ENCODE assay signal across 1 cellular context in genomic region chr10:88392222-88392621, GRCh38.
A peak's percentile ranks its signal among the peaks of the same experiment; 100 is the strongest.
TF ChIP-seq lines count a peak whose summit lies in the region.

No MANE protein-coding gene starts in this region.

TF ChIP-seq in GM12878, 131 proteins besides CTCF, POLR2A, EP300 and RAD21 (continued from another document and continues in another):
- TF ChIP-seq PKNOX1 (IDR thresholded peaks at IDR 0.05) = no peak
- TF ChIP-seq ZNF217 (IDR thresholded peaks at IDR 0.05) = no peak
- TF ChIP-seq RELA (IDR thresholded peaks at IDR 0.05; ENCODE audit: borderline replicate concordance, partially characterized antibody) = no peak
- TF ChIP-seq CREB1 (IDR thresholded peaks at IDR 0.05; ENCODE audit: low read depth) = no peak
- no peak for TF ChIP-seq LARP7 (IDR thresholded peaks at IDR 0.05)
- no peak for TF ChIP-seq MTA2 (IDR thresholded peaks at IDR 0.05; ENCODE audit: low read depth)
- TF ChIP-seq CHD2 (IDR thresholded peaks at IDR 0.05; ENCODE audit: borderline replicate concordance, low read depth, low read length) = no peak
- no peak for TF ChIP-seq ZBTB40 (IDR thresholded peaks at IDR 0.05; ENCODE audit: borderline replicate concordance)
- peak; percentile 93 for TF ChIP-seq EED (IDR thresholded peaks at IDR 0.05; ENCODE audit: low read depth)
- TF ChIP-seq JUND (IDR thresholded peaks at IDR 0.05; ENCODE audit: low read depth, low read length) = no peak
- no peak for TF ChIP-seq HSF1 (IDR thresholded peaks at IDR 0.05; ENCODE audit: low read depth, low read length)
- TF ChIP-seq ZNF592 (IDR thresholded peaks at IDR 0.05) = no peak
- TF ChIP-seq ETV6 (conservative IDR thresholded peaks at IDR 0.05 in 1 of 2, IDR thresholded peaks at IDR 0.05 in 1 of 2; ENCODE audit: borderline replicate concordance in 1 of 2, low read depth in 1 of 2) = peak in 1 of 2 experiments; percentile 83; a peak in 2 of 4 replicates
- peak; percentile 83 for TF ChIP-seq BCL3 (IDR thresholded peaks at IDR 0.05; ENCODE audit: borderline replicate concordance, insufficient read depth, low read depth, low read length, poor library complexity, severe bottlenecking)
- no peak for TF ChIP-seq GATAD2B (conservative IDR thresholded peaks at IDR 0.05; ENCODE audit: low read depth)
- no peak for TF ChIP-seq MTA3 (IDR thresholded peaks at IDR 0.05; ENCODE audit: borderline replicate concordance, low read length)
- no peak for TF ChIP-seq SUPT20H (IDR thresholded peaks at IDR 0.05; ENCODE audit: borderline replicate concordance, control insufficient read depth, low read depth, low read length)
- TF ChIP-seq PRDM15 (CRISPR knock-in tag; IDR thresholded peaks at IDR 0.05) = no peak
- TF ChIP-seq HDAC2 (IDR thresholded peaks at IDR 0.05) = no peak
- no peak for TF ChIP-seq PAX8 (IDR thresholded peaks at IDR 0.05)
- no peak for TF ChIP-seq IRF5 (IDR thresholded peaks at IDR 0.05; ENCODE audit: borderline replicate concordance)
- no peak; the same call in 1 of the 2 replicates for TF ChIP-seq ASH2L (IDR thresholded peaks at IDR 0.05; ENCODE audit: borderline replicate concordance, low read depth)
- TF ChIP-seq SREBF1 (IDR thresholded peaks at IDR 0.05; ENCODE audit: low read length) = no peak
- TF ChIP-seq MAX (IDR thresholded peaks at IDR 0.05; ENCODE audit: low read depth, low read length) = no peak
- no peak for TF ChIP-seq RAD51 (IDR thresholded peaks at IDR 0.05)
- no peak for TF ChIP-seq BHLHE40 (IDR thresholded peaks at IDR 0.05; ENCODE audit: borderline replicate concordance in 1 of 2, low read depth in 2 of 2, low read length in 1 of 2)
- TF ChIP-seq GABPA (IDR thresholded peaks at IDR 0.05; ENCODE audit: low read depth) = no peak
- no peak for TF ChIP-seq MYC (IDR thresholded peaks at IDR 0.05; ENCODE audit: insufficient read depth, insufficient read length, insufficient replicate concordance, low read length, severe bottlenecking)
- TF ChIP-seq KDM1A (IDR thresholded peaks at IDR 0.05; ENCODE audit: borderline replicate concordance) = no peak
- TF ChIP-seq E4F1 (IDR thresholded peaks at IDR 0.05; ENCODE audit: borderline replicate concordance, partially characterized antibody) = no peak
- TF ChIP-seq IRF3 (IDR thresholded peaks at IDR 0.05) = no peak
- no peak for TF ChIP-seq CHD1 (IDR thresholded peaks at IDR 0.05; ENCODE audit: low read depth, low read length)
- TF ChIP-seq SP1 (IDR thresholded peaks at IDR 0.05; ENCODE audit: low read depth, low read length) = peak; percentile 23
- TF ChIP-seq IRF4 (IDR thresholded peaks at IDR 0.05; ENCODE audit: low read depth, low read length) = peak; percentile 90
- TF ChIP-seq HDGF (IDR thresholded peaks at IDR 0.05) = no peak
- TF ChIP-seq TCF7 (IDR thresholded peaks at IDR 0.05; ENCODE audit: borderline replicate concordance) = no peak
- no peak for TF ChIP-seq TARDBP (IDR thresholded peaks at IDR 0.05; ENCODE audit: borderline replicate concordance)
